In the genomic region with DNA sequence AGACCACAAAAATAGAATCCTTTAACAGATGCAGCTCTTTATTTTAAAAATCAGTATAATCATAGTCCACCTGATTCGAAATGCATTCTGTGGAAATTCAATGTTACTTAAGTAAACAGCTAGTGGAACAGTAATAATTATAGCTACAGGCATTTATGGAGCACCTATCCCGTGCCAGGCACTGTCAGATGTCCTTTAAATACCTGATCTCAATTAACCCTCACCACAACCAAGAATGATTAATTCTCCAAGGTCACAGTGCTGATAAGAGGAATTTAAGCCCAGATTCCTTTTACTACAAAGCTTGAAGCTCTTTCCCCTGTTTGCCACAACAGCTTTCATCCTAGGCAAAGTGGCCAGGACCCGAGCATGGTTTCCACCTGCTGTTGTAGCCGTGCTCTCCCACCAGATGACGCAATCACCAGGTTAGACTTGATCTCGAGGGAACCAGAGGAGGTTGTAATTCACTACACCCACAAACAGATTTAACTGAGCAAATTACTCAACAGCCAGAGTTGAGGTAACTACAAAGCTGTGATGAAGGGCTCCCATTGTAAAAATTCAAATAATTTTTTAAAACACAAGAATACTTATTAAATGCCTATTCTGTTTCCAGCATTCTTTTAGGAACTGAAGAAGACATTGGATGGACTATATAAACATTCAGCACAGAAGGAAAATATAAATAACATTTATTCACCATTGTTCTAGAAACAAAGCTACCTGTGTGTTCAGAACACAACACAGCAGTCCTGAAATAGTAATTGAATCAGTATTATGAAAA, we compare ENCODE assay signal across 8 cellular contexts. TPM values are rescaled to one million over a fixed set of nuclear protein-coding genes. Genes with fewer than 3 reads are reported as not detected.
DNase-seq lines count a peak whose midpoint lies in the region; ATAC-seq and TF ChIP-seq lines count a peak whose summit lies in the region.

No MANE protein-coding gene starts in this region.

- intact Hi-C loops in heart right ventricle (cut with DNase I) = loop anchor here in 2 of 10 donors (10.0 kb wide), 1 partner anchor 142 kb away; no protein-coding TSS in a partner anchor

- peaks cover 7% of the 10 kb centered on the region for H3K4me1 Mint-ChIP-seq in activated T-cell treated with anti-CD3 and anti-CD28 coated beads, Interleukin-2, amount 50 U/mL, for 4 hours (ENCODE audit: low read depth)

- no peaks in the 10 kb centered on the region for H3K27me3 Mint-ChIP-seq in activated T-cell treated with anti-CD3 and anti-CD28 coated beads, Interleukin-2, amount 50 U/mL, for 4 hours (ENCODE audit: low read depth)

- peak overlapping the region; percentile 24 for H3K4me3 Mint-ChIP-seq in activated T-cell treated with anti-CD3 and anti-CD28 coated beads, Interleukin-2, amount 50 U/mL, for 4 hours

- no peaks in the 10 kb centered on the region for H3K9me3 ChIP-seq in heart right ventricle

- no peak overlapping the region for H3K4me3 ChIP-seq in heart right ventricle

- no peaks in the 10 kb centered on the region for H3K27me3 ChIP-seq in heart right ventricle

- H3K4me1 ChIP-seq in heart right ventricle = peaks cover 3 to 29% (median 20%) of the 10 kb centered on the region in 9 donors

- WGBS in heart right ventricle, 2 donors = 25 to 34% methylated on average over 6 of the region's 6 CpGs

- H3K9me3 Mint-ChIP-seq in activated T-cell treated with anti-CD3 and anti-CD28 coated beads, Interleukin-2, amount 50 U/mL, for 4 hours = no peaks in the 10 kb centered on the region

- ATAC-seq in HG03135 (IDR thresholded peaks at IDR 0.05; ENCODE audit: unreplicated experiment) (peak; percentile 62), heart right ventricle (peak in 5 of 8 donors; percentile 41 to 69 (median 64))
- peak; percentile 67 for ATAC-seq in activated T-cell treated with anti-CD3 and anti-CD28 coated beads, Interleukin-2, amount 50 U/mL, for 4 hours

- TF ChIP-seq CTCF in heart right ventricle (IDR thresholded peaks at IDR 0.05) = peak in 7 of 9 donors; percentile 7 to 53 (median 22)

- H3K36me3 ChIP-seq in heart right ventricle = no peaks in the 10 kb centered on the region

- H3K36me3 Mint-ChIP-seq in activated T-cell treated with anti-CD3 and anti-CD28 coated beads, Interleukin-2, amount 50 U/mL, for 4 hours (ENCODE audit: insufficient read depth) = peaks cover 8% of the 10 kb centered on the region

- no peak overlapping the region for H3K27ac ChIP-seq in heart right ventricle

- peak; percentile 61 for DNase-seq in NCI-H82 (lab: John Stamatoyannopoulos, UW)
- DNase-seq in NCI-H82 treated with DMSO at 0.1 percent for 48 hours (lab: John Stamatoyannopoulos, UW; ENCODE audit: unreplicated experiment) = no peak
- DNase-seq in NCI-H345 (lab: John Stamatoyannopoulos, UW) = peak; percentile 50
- DNase-seq in activated T-cell treated with anti-CD3 and anti-CD28 coated beads, Interleukin-2, amount 50 U/mL, for 4 hours = peak; percentile 36
- no peak for DNase-seq in heart right ventricle
- peak; percentile 21 to 45 for DNase-seq in stimulated activated CD4-positive, alpha-beta T cell treated with anti-CD3 and anti-CD28 coated beads, Interleukin-4, amount 100 ng/mL, for 4 hours
- DNase-seq in NCI-H1694 treated with DMSO at 0.1 percent for 48 hours (lab: John Stamatoyannopoulos, UW) = no peak

RNA-seq across cellular contexts. Expression of a gene that starts 10.3 kb away (rescaled TPM):
- 10 to 100 TPM; 10.1 to 13.9 (median 12.2) TPM for total RNA-seq in activated T-cell treated with anti-CD3 and anti-CD28 coated beads, Interleukin-2, amount 50 U/mL, for 4 hours
- total RNA-seq in heart right ventricle = 1 to 10 TPM; 2.9 to 5.4 (median 3.7) TPM
- polyA plus RNA-seq in heart right ventricle = 1 to 10 TPM in 1 of 2 donors, under 1 TPM in 1; 0.75 to 3.1 TPM

Comparison
In these comparisons a context has a peak if more than half of its experiments do, and no peak if none do; other contexts are left out.
1. DNase-seq: peak in NCI-H82 (single experiment), NCI-H345 (single experiment), activated T-cell treated with anti-CD3 and anti-CD28 coated beads, Interleukin-2, amount 50 U/mL, for 4 hours (single experiment) and stimulated activated CD4-positive, alpha-beta T cell treated with anti-CD3 and anti-CD28 coated beads, Interleukin-4, amount 100 ng/mL, for 4 hours (2 of 2); none in NCI-H82 treated with DMSO at 0.1 percent for 48 hours (single experiment), heart right ventricle (0 of 2) and NCI-H1694 treated with DMSO at 0.1 percent for 48 hours (single experiment).
2. Peak in every context shown above with its lines, with median percentiles within 50 percentile points of each other: ATAC-seq.